Comparison of ENCODE assay signal across 8 cellular contexts in the genomic region with DNA sequence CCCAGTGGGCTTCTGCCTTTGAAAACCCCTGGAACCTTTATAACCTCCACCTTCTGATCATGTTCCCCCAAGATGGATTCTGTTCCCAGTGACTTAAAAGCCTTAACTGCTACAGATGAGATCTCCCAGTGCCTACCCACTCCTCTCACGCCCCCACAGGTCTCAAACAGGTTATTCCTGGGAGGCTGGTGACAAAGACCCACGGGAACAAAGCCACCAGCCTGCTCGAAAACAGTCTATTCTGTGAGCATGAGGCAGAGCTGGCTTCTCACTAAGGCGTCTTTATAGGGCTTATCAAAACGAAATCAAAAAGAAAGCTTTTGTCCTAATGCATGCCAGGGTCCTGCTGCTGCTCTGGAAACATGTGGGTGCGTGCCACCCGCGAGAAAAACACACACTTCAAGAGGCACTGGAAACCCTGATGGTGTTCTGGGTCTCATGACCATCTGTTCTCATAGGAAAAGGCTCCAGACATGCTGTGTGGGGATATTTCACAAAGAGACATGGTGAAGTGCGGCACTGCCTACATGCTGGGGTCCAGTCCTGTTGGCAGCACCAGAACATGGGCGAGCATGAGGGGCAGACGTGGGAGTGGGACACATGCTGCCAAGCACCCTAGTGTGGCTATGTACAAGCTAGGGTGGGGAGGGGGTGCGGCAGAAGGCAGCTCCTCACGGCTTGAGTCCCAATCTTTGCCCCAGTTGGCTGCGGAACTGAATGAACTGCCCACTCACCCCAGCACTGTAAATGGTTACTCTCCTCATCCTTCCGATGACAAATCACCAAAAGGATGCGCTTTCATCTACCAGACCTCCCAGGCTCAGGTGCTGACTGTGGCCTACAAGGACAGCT. TPM values are rescaled to one million over a fixed set of nuclear protein-coding genes. Genes with fewer than 3 reads are reported as not detected.
DNase-seq lines count a peak whose midpoint lies in the region; ATAC-seq and TF ChIP-seq lines count a peak whose summit lies in the region.

No MANE protein-coding gene starts in this region.

- intact Hi-C loops in gastrocnemius medialis (cut with DNase I; ENCODE audit: low total_unique reads) = loop anchor here (1.0 to 5.0 kb wide), 2 partner anchors 75 to 273 kb away; a partner anchor contains a TSS

- H3K79me2 ChIP-seq in fibroblast of lung (ENCODE audit: control insufficient read depth, insufficient read depth, low read length) = peaks cover 69% of the 10 kb centered on the region

- in situ Hi-C loops in HAP-1 (cut with MboI; ENCODE audit: low sequenced_read_pairs) = no loop called here
- in situ Hi-C loops in gastrocnemius medialis (cut with MboI; ENCODE audit: low sequenced_read_pairs in 4 of 4) = no loop called here

- H3K4me3 ChIP-seq in HAP-1 (peak overlapping the region; percentile 81), WI38 (ENCODE audit: low read depth, low read length) (peak overlapping the region; percentile 78), fibroblast of lung (replicated peaks in 1 of 4; ENCODE audit: control extremely low read depth in 1 of 4, insufficient read depth in 1 of 4, low read depth in 3 of 4, low read length in 4 of 4) (peak overlapping the region; percentile 85 to 96 (median 92)), gastrocnemius medialis (peak overlapping the region; percentile 35 to 94 (median 82))

- H4K20me1 ChIP-seq in fibroblast of lung (ENCODE audit: control insufficient read depth, extremely low read depth, insufficient read depth, low read length) = no peaks in the 10 kb centered on the region

- H3K4me2 ChIP-seq in fibroblast of lung (ENCODE audit: extremely low read depth, insufficient read depth, low read length) = peak overlapping the region; percentile 89

- peak overlapping the region; percentile 74 for H3K27ac ChIP-seq in fibroblast of lung (ENCODE audit: insufficient read depth, low read length)
- H3K27ac ChIP-seq in gastrocnemius medialis = peak overlapping the region; percentile 83 to 90 (median 87)

- peaks cover 15% of the 10 kb centered on the region for H3K4me1 ChIP-seq in HAP-1
- H3K4me1 ChIP-seq in fibroblast of lung (ENCODE audit: control insufficient read depth, extremely low read depth, insufficient read depth, low read length) = peaks cover 19% of the 10 kb centered on the region
- peaks cover 63 to 69% of the 10 kb centered on the region in 2 donors for H3K4me1 ChIP-seq in gastrocnemius medialis

- H3K9me3 ChIP-seq in HAP-1 = no peaks in the 10 kb centered on the region
- no peaks in the 10 kb centered on the region for H3K9me3 ChIP-seq in fibroblast of lung (ENCODE audit: control insufficient read depth, insufficient read depth, low read depth, low read length)
- no peaks in the 10 kb centered on the region for H3K9me3 ChIP-seq in gastrocnemius medialis

- H3K27me3 ChIP-seq in HAP-1 (ENCODE audit: low read depth) = no peaks in the 10 kb centered on the region
- no peaks in the 10 kb centered on the region for H3K27me3 ChIP-seq in fibroblast of lung (ENCODE audit: control insufficient read depth, insufficient read depth, low read length)
- peaks cover 0 to 3% (median 2%) of the 10 kb centered on the region in 3 donors for H3K27me3 ChIP-seq in gastrocnemius medialis

- H3K36me3 ChIP-seq in HAP-1 (replicated peaks) = peaks cover 14% of the 10 kb centered on the region
- peaks cover 2% of the 10 kb centered on the region for H3K36me3 ChIP-seq in fibroblast of lung (ENCODE audit: control insufficient read depth, insufficient read depth, low read length)
- H3K36me3 ChIP-seq in gastrocnemius medialis = no peaks in the 10 kb centered on the region

- no peak overlapping the region for H3K9ac ChIP-seq in fibroblast of lung (ENCODE audit: insufficient read depth, low read length)

- DNase-seq in HAP-1 (ENCODE audit: low spot score in 2 of 2) (no peak), fibroblast of lung (ENCODE audit: low read depth in 2 of 2) (no peak), gastrocnemius medialis (no peak), SHP77 treated with DMSO at 0.1 percent for 48 hours (lab: John Stamatoyannopoulos, UW) (no peak), HUDEP-2 (lab: John Stamatoyannopoulos, UW; ENCODE audit: unreplicated experiment in 76 of 76) (no peak), NCI-H2107 (lab: John Stamatoyannopoulos, UW) (no peak)

- ATAC-seq in gastrocnemius medialis = no peak
- ATAC-seq in HG02610 (IDR thresholded peaks at IDR 0.05; ENCODE audit: unreplicated experiment) = no peak

- TF ChIP-seq CTCF in WI38 (IDR thresholded peaks at IDR 0.05; ENCODE audit: low read depth, low read length) (no peak), fibroblast of lung (conservative IDR thresholded peaks at IDR 0.05 in 1 of 2, IDR thresholded peaks at IDR 0.05 in 1 of 2; ENCODE audit: low read depth in 1 of 2, low read length in 2 of 2) (no peak), gastrocnemius medialis (IDR thresholded peaks at IDR 0.05 in 4 of 5, conservative IDR thresholded peaks at IDR 0.05 in 1 of 5) (no peak)

- no peak for TF ChIP-seq POLR2A in gastrocnemius medialis (IDR thresholded peaks at IDR 0.05)

- no peak overlapping the region for H2AFZ ChIP-seq in fibroblast of lung (ENCODE audit: low read length)

RNA-seq across cellular contexts. Expression of a gene that starts 2.1 kb away (rescaled TPM):
- total RNA-seq in fibroblast of lung (71.4 and 120 TPM in 2 replicates), gastrocnemius medialis (10 to 100 TPM; 27.7 to 89.4 (median 52.5) TPM)
- polyA plus RNA-seq in fibroblast of lung = 440 and 556 TPM in 2 replicates
- 406 and 499 TPM in 2 replicates for polyA plus RNA-seq in fibroblast of lung (2012)
- 1,060 and 1,140 TPM in 2 replicates for polyA minus RNA-seq in fibroblast of lung (ENCODE audit: low replicate concordance)
